ENCODE assay signal across 8 cellular contexts in genomic region chr20:728022-728944, GRCh38. TPM values are rescaled to one million over a fixed set of nuclear protein-coding genes. Genes with fewer than 3 reads are reported as not detected.
DNase-seq lines count a peak whose midpoint lies in the region; ATAC-seq and TF ChIP-seq lines count a peak whose summit lies in the region.

No MANE protein-coding gene starts in this region.

- no peak overlapping the region for H4K5ac ChIP-seq in IMR-90 (ENCODE audit: low read depth, low read length)

- H3K9me3 ChIP-seq in IMR-90 (ENCODE audit: control insufficient read depth, insufficient read depth, low read length) (no peaks in the 10 kb centered on the region), MM.1S (replicated peaks; ENCODE audit: insufficient read depth, low read length) (no peaks in the 10 kb centered on the region)

- intact Hi-C loops in IMR-90 (cut with micrococcal nuclease), result loop anchor here (1.0 to 5.0 kb wide), 2 partner anchors 76 to 167 kb away; partner anchors contain the start of gene SRXN1

- H3K18ac ChIP-seq in IMR-90 (ENCODE audit: low read depth, low read length), result no peak overlapping the region

- no peak overlapping the region for H3K9ac ChIP-seq in IMR-90 (ENCODE audit: low read depth, low read length)
- H3K9ac ChIP-seq in MM.1S (ENCODE audit: low read length), result no peak overlapping the region

- H3K14ac ChIP-seq in IMR-90 (replicated peaks; ENCODE audit: low read depth, low read length), result no peak overlapping the region

- in situ Hi-C loops in IMR-90 (cut with MboI; ENCODE audit: low sequenced_read_pairs), result no loop called here

- H3K36me3 ChIP-seq in IMR-90 (ENCODE audit: control insufficient read depth, insufficient read depth, low read length) (no peaks in the 10 kb centered on the region), MM.1S (replicated peaks; ENCODE audit: insufficient read depth, low read length) (no peaks in the 10 kb centered on the region)

- TF ChIP-seq CTCF in IMR-90 (conservative IDR thresholded peaks at IDR 0.05; ENCODE audit: low read depth, low read length), result peak; percentile 63
- TF ChIP-seq CTCF in MM.1S (IDR thresholded peaks at IDR 0.05; ENCODE audit: low read length), result no peak

- H3K9me1 ChIP-seq in IMR-90 (ENCODE audit: insufficient read depth, low read length), result no peaks in the 10 kb centered on the region

- TF ChIP-seq POLR2A in IMR-90 (IDR thresholded peaks at IDR 0.05; ENCODE audit: low read depth, low read length), result no peak

- no peak overlapping the region for H3K23ac ChIP-seq in IMR-90 (ENCODE audit: low read depth, low read length)

- no peak overlapping the region for H3K56ac ChIP-seq in IMR-90 (ENCODE audit: extremely low read depth, insufficient read depth, low read length)

- peak; percentile 65 for TF ChIP-seq RAD21 in IMR-90 (IDR thresholded peaks at IDR 0.05; ENCODE audit: low read length)

- peak overlapping the region; percentile 83 for H2AFZ ChIP-seq in IMR-90 (replicated peaks; ENCODE audit: low read length, poor library complexity)
- H2AFZ ChIP-seq in MM.1S (ENCODE audit: low read length), result no peak overlapping the region

- H4K20me1 ChIP-seq in IMR-90 (ENCODE audit: insufficient read depth, low read length) (no peaks in the 10 kb centered on the region; the same call in 1 of the 2 replicates), MM.1S (ENCODE audit: insufficient read depth, low read length) (no peaks in the 10 kb centered on the region)

- H2BK5ac ChIP-seq in IMR-90 (ENCODE audit: low read depth, low read length, poor library complexity, severe bottlenecking), result no peak overlapping the region

- H3K79me1 ChIP-seq in IMR-90 (ENCODE audit: low read depth in 1 of 2, low read length in 2 of 2), result no peaks in the 10 kb centered on the region

- dilution Hi-C loops in IMR-90 (cut with HindIII; ENCODE audit: low sequenced_read_pairs, unreplicated experiment), result no loop called here

- no peak overlapping the region for H2BK120ac ChIP-seq in IMR-90 (ENCODE audit: low read depth, low read length)

- BruUV-seq in IMR-90 (replicated peaks; lab: Mats Ljungman, UMichigan), result no TSS peak

- no peak overlapping the region for H2BK15ac ChIP-seq in IMR-90 (ENCODE audit: low read depth, low read length)

- no peak overlapping the region for H4K91ac ChIP-seq in IMR-90 (ENCODE audit: insufficient read depth, low read depth, low read length)

- H3K27me3 ChIP-seq in IMR-90 (ENCODE audit: control insufficient read depth, insufficient read depth, low read length) (peaks cover 43% of the 10 kb centered on the region), MM.1S (replicated peaks; ENCODE audit: insufficient read depth, low read length) (0 out of 2 replicates have a peak, but pooled peaks cover 5% of the 10 kb centered on the region)

- no peak overlapping the region for H2AK5ac ChIP-seq in IMR-90 (ENCODE audit: low read depth, low read length)

- DNase-seq in COLO829 (ENCODE audit: low spot score) (peak; percentile 33), IMR-90 (peak; percentile 18), SK-N-DZ (ENCODE audit: low spot score) (peak; percentile 75), amniotic epithelial cell (ENCODE audit: low read depth) (peak; percentile 19), MM.1S (no peak)
- DNase-seq in stimulated activated CD4-positive, alpha-beta T cell treated with anti-CD3 and anti-CD28 coated beads, Interleukin-12 subunit alpha, Interleukin-12 subunit beta, amount 100 ng/mL, for 24 hours (ENCODE audit: low read depth in 2 of 2), result peak; percentile 28 to 56

- H3K9me2 ChIP-seq in MM.1S (replicated peaks; ENCODE audit: insufficient read depth, low read length), result no peaks in the 10 kb centered on the region

- ATAC-seq in IMR-90 (ENCODE audit: low read depth), result peak; percentile 91
- ATAC-seq in HG03565 (IDR thresholded peaks at IDR 0.05; ENCODE audit: unreplicated experiment), result no peak

- no peak overlapping the region for H4K8ac ChIP-seq in IMR-90 (ENCODE audit: low read depth in 2 of 2, low read length in 2 of 2)

- H2BK20ac ChIP-seq in IMR-90 (ENCODE audit: low read depth, low read length), result no peak overlapping the region

- no peak overlapping the region for H3K4ac ChIP-seq in IMR-90 (ENCODE audit: low read depth, low read length)

- H3K4me2 ChIP-seq in IMR-90 (ENCODE audit: low read depth, low read length), result peak overlapping the region; percentile 24; the same call in 1 of the 2 replicates
- H3K4me2 ChIP-seq in MM.1S (ENCODE audit: low read depth, low read length), result no peak overlapping the region

- CTCF ChIA-PET in IMR-90 (lab: Yijun Ruan, JAX), result interaction anchor here (0.6 to 1.4 kb wide), 2 partner anchors 9 to 11 kb away, joined by 3 to 6 read pairs; no protein-coding TSS in a partner anchor

- H3K27ac ChIP-seq in IMR-90 (ENCODE audit: insufficient read depth, low read length) (no peak overlapping the region), MM.1S (ENCODE audit: low read length) (no peak overlapping the region)

- H3K4me3 ChIP-seq in IMR-90 (ENCODE audit: insufficient read depth, low read depth, low read length), result peak overlapping the region; percentile 15; the same call in 1 of the 2 replicates
- peak overlapping the region; percentile 43 for H3K4me3 ChIP-seq in iPS-11a (ENCODE audit: low read depth, low read length)
- H3K4me3 ChIP-seq in MM.1S (ENCODE audit: low read length), result no peak overlapping the region

- WGBS in IMR-90 (ENCODE audit: extremely low coverage in 2 of 2, insufficient read length in 1 of 2), 2 experiments, result 10% methylated on average over 8 of the region's 90 CpGs; no CpG with 5 or more reads in 1 of the 2 experiments

- no peaks in the 10 kb centered on the region for H3F3A ChIP-seq in MM.1S (ENCODE audit: insufficient read depth, low read length)

- H3K4me1 ChIP-seq in IMR-90 (ENCODE audit: control insufficient read depth, insufficient read depth, low read length) (no peaks in the 10 kb centered on the region), MM.1S (ENCODE audit: low read length) (no peaks in the 10 kb centered on the region)

- no peaks in the 10 kb centered on the region for H3K79me2 ChIP-seq in MM.1S (ENCODE audit: low read length)

- POLR2A ChIA-PET in IMR-90 (lab: Charles Lee; ENCODE audit: unreplicated experiment), result no interaction called here

- no peak overlapping the region for H2AK9ac ChIP-seq in IMR-90 (replicated peaks; ENCODE audit: low read depth, low read length, poor library complexity)

TF ChIP-seq in IMR-90, 13 proteins besides CTCF, POLR2A, EP300 and RAD21:
- TF ChIP-seq MAFK (IDR thresholded peaks at IDR 0.05; ENCODE audit: low read depth, low read length) (no peak), RCOR1 (IDR thresholded peaks at IDR 0.05; ENCODE audit: insufficient replicate concordance, low read length) (no peak), CEBPB (IDR thresholded peaks at IDR 0.05; ENCODE audit: low read depth, low read length) (no peak), SMC3 (IDR thresholded peaks at IDR 0.05; ENCODE audit: low read depth, low read length) (peak; percentile 55), NFE2L2 (IDR thresholded peaks at IDR 0.05; ENCODE audit: low read depth, low read length) (no peak), CHD1 (IDR thresholded peaks at IDR 0.05; ENCODE audit: low read depth, low read length) (no peak), MAZ (IDR thresholded peaks at IDR 0.05; ENCODE audit: borderline replicate concordance, low read depth, low read length) (peak; percentile 24; the same call in 1 of the 2 replicates), BHLHE40 (IDR thresholded peaks at IDR 0.05; ENCODE audit: low read depth, low read length) (no peak), RFX5 (IDR thresholded peaks at IDR 0.05; ENCODE audit: low read depth, low read length) (no peak), FOS (IDR thresholded peaks at IDR 0.05; ENCODE audit: low read depth, low read length) (no peak), MXI1 (IDR thresholded peaks at IDR 0.05; ENCODE audit: borderline replicate concordance, low read depth, low read length) (no peak)
- TF ChIP-seq, protein P1, sequence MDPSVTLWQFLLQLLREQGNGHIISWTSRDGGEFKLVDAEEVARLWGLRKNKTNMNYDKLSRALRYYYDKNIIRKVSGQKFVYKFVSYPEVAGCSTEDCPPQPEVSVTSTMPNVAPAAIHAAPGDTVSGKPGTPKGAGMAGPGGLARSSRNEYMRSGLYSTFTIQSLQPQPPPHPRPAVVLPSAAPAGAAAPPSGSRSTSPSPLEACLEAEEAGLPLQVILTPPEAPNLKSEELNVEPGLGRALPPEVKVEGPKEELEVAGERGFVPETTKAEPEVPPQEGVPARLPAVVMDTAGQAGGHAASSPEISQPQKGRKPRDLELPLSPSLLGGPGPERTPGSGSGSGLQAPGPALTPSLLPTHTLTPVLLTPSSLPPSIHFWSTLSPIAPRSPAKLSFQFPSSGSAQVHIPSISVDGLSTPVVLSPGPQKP (IDR thresholded peaks at IDR 0.05; ENCODE audit: borderline replicate concordance, low read depth, low read length), result no peak
- TF ChIP-seq, protein P2, sequence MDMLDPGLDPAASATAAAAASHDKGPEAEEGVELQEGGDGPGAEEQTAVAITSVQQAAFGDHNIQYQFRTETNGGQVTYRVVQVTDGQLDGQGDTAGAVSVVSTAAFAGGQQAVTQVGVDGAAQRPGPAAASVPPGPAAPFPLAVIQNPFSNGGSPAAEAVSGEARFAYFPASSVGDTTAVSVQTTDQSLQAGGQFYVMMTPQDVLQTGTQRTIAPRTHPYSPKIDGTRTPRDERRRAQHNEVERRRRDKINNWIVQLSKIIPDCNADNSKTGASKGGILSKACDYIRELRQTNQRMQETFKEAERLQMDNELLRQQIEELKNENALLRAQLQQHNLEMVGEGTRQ (IDR thresholded peaks at IDR 0.05; ENCODE audit: low read depth, low read length), result no peak

RNA-seq across cellular contexts. Expression of gene SLC52A3, which starts 40.0 kb away (rescaled TPM):
- not detected in 2 replicates for total RNA-seq in IMR-90 (2012; rRNA removed)
- polyA plus RNA-seq in IMR-90 (2012; rRNA removed), result not detected in 2 replicates
- not detected in 2 replicates for polyA plus RNA-seq in IMR-90 (2012; cell fraction: cytosol; rRNA removed)
- polyA plus RNA-seq in IMR-90 (2012; cell fraction: nucleus; rRNA removed; ENCODE audit: low replicate concordance), result not detected in 2 replicates
- not detected in 2 replicates for polyA plus RNA-seq in SK-N-DZ (2014; cell fraction: cytosol; rRNA removed)
- not detected in 2 replicates for polyA plus RNA-seq in SK-N-DZ (2014; cell fraction: nucleus; rRNA removed)

RNA-seq across cellular contexts. Expression of gene SCRT2, which starts 52.7 kb away (rescaled TPM):
- not detected in 2 replicates for total RNA-seq in IMR-90 (2012; rRNA removed)
- not detected in 2 replicates for polyA plus RNA-seq in IMR-90 (2012; rRNA removed)
- not detected in 2 replicates for polyA plus RNA-seq in IMR-90 (2012; cell fraction: cytosol; rRNA removed)
- not detected in 2 replicates for polyA plus RNA-seq in IMR-90 (2012; cell fraction: nucleus; rRNA removed; ENCODE audit: low replicate concordance)
- polyA plus RNA-seq in SK-N-DZ (2014; cell fraction: cytosol; rRNA removed), result 0.62 and 1.2 TPM in 2 replicates
- 0.67 and 1.2 TPM in 2 replicates for polyA plus RNA-seq in SK-N-DZ (2014; cell fraction: nucleus; rRNA removed)
